In genomic region chr4:182478475-182478874, GRCh38 we compare ENCODE assay signal across 8 cellular contexts.
DNase-seq lines count a peak whose midpoint lies in the region; ATAC-seq and TF ChIP-seq lines count a peak whose summit lies in the region.

No MANE protein-coding gene starts in this region.

- H3K27ac ChIP-seq in Peyer's patch, result no peak overlapping the region

- no peaks in the 10 kb centered on the region for H3K36me3 ChIP-seq in Peyer's patch

- H3K27me3 Mint-ChIP-seq in progenitor cell of endocrine pancreas, result no peaks in the 10 kb centered on the region

- no peaks in the 10 kb centered on the region for H3K4me1 ChIP-seq in Peyer's patch

- no peaks in the 10 kb centered on the region for H3K9me3 Mint-ChIP-seq in progenitor cell of endocrine pancreas (ENCODE audit: low read depth)

- no peaks in the 10 kb centered on the region for H3K27me3 ChIP-seq in Peyer's patch

- no peak for TF ChIP-seq POLR2A in Peyer's patch (IDR thresholded peaks at IDR 0.05)

- peak; percentile 48 for ATAC-seq in GM19468 (IDR thresholded peaks at IDR 0.05; ENCODE audit: extremely low read depth, unreplicated experiment)

- no peak overlapping the region for H3K4me3 Mint-ChIP-seq in progenitor cell of endocrine pancreas (ENCODE audit: low read depth)

- no peak overlapping the region for H3K4me3 ChIP-seq in Jurkat, Clone E6-1 (ENCODE audit: low read length)
- H3K4me3 ChIP-seq in Peyer's patch (no peak overlapping the region), epithelial cell of proximal tubule (ENCODE audit: low read depth, low read length) (no peak overlapping the region)

- H3K9me3 ChIP-seq in Peyer's patch, result no peaks in the 10 kb centered on the region

- no peaks in the 10 kb centered on the region for H3K36me3 Mint-ChIP-seq in progenitor cell of endocrine pancreas (ENCODE audit: insufficient read depth)

- TF ChIP-seq CTCF in Peyer's patch (IDR thresholded peaks at IDR 0.05) (peak in 5 of 6 experiments; percentile 37 to 65 (median 51)), epithelial cell of proximal tubule (conservative IDR thresholded peaks at IDR 0.05; ENCODE audit: low read depth, low read length) (peak; percentile 71), progenitor cell of endocrine pancreas (IDR thresholded peaks at IDR 0.05; ENCODE audit: unreplicated experiment) (peak; percentile 78)

- DNase-seq in COR-L47 (lab: John Stamatoyannopoulos, UW), result peak; percentile 81
- peak; percentile 14 for DNase-seq in Jurkat, Clone E6-1 (ENCODE audit: low read depth, low spot score)
- no peak for DNase-seq in Peyer's patch
- DNase-seq in epithelial cell of proximal tubule (ENCODE audit: low read depth), result no peak
- DNase-seq in progenitor cell of endocrine pancreas (ENCODE audit: low spot score, unreplicated experiment), result no peak
- no peak for DNase-seq in cortex of kidney (lab: John Stamatoyannopoulos, UW)
- DNase-seq in HK-2 (ENCODE audit: unreplicated experiment), result no peak

- no peak overlapping the region for H3K27ac Mint-ChIP-seq in progenitor cell of endocrine pancreas

- H3K4me1 Mint-ChIP-seq in progenitor cell of endocrine pancreas (ENCODE audit: low read depth), result no peaks in the 10 kb centered on the region

Comparison
In these comparisons a context has a peak if more than half of its experiments do, and no peak if none do; other contexts are left out.
1. DNase-seq: peak in COR-L47 (single experiment) and Jurkat, Clone E6-1 (single experiment); none in Peyer's patch (0 of 3), epithelial cell of proximal tubule (single experiment), progenitor cell of endocrine pancreas (single experiment), cortex of kidney (single experiment) and HK-2 (single experiment).
2. Peak in every context shown above with its lines, with median percentiles within 50 percentile points of each other: CTCF ChIP-seq.